In genomic region chr7:153327683-153328082, GRCh38 we compare ENCODE assay signal across 33 cellular contexts.
"Had no signal": no experiment of that assay in that cellular context is flagged by ENCODE, and none has a peak within 500 bp of the region (broad histone marks: within the 10 kb centered on the region; RNA-seq: fewer than 3 reads in every experiment).

No MANE protein-coding gene starts in this region.

- H3K27ac ChIP-seq: adrenal gland, ascending aorta, body of pancreas, brain microvascular endothelial cell, breast epithelium, cardiac muscle cell had no signal

- H3K36me3 ChIP-seq: adrenal gland, ascending aorta, brain microvascular endothelial cell, breast epithelium, cardiac muscle cell had no signal

- ATAC-seq: activated naive CD4-positive, alpha-beta T cell treated with anti-CD3 and anti-CD28 coated beads, Interleukin-2, amount 50 U/mL, for 72 hours; activated naive CD8-positive, alpha-beta T cell treated with anti-CD3 and anti-CD28 coated beads, Interleukin-2, amount 50 U/mL, for 24 hours; activated T-cell treated with anti-CD3 and anti-CD28 coated beads, Interleukin-2, amount 50 U/mL, for 4 hours; activated T-cell treated with anti-CD3 and anti-CD28 coated beads, Interleukin-2, amount 50 U/mL, for 72 hours; activated T-helper 17 cell treated with anti-CD3 and anti-CD28 coated beads, Interleukin-2, amount 50 U/mL, for 72 hours; body of pancreas had no signal

- H3K9me3 ChIP-seq: adrenal gland, ascending aorta, body of pancreas had no signal

- DNase-seq: activated effector memory CD4-positive, alpha-beta T cell treated with anti-CD3 and anti-CD28 coated beads, Interleukin-2, amount 50 U/mL, for 16 hours; activated effector memory CD4-positive, alpha-beta T cell treated with Interleukin-2 at 50 U/mL for 16 hours; activated gamma-delta T cell; activated gamma-delta T cell treated with Interleukin-2 at 50 U/mL for 16 hours; activated naive CD4-positive, alpha-beta T cell; activated naive CD4-positive, alpha-beta T cell treated with anti-CD3 and anti-CD28 coated beads for 36 hours; activated naive CD4-positive, alpha-beta T cell treated with anti-CD3 and anti-CD28 coated beads, Interleukin-2, amount 10 ng/mL, durations not matched to agents 7 days and 5 days; activated naive CD4-positive, alpha-beta T cell treated with anti-CD3 and anti-CD28 coated beads, Interleukin-2, amount 50 U/mL, for 16 hours; activated naive CD4-positive, alpha-beta T cell treated with Interleukin-2 at 50 U/mL for 16 hours; activated naive CD8-positive, alpha-beta T cell treated with anti-CD3 and anti-CD28 coated beads for 36 hours; activated naive CD8-positive, alpha-beta T cell treated with anti-CD3 and anti-CD28 coated beads, Interleukin-2, amount 10 ng/mL, durations not matched to agents 7 days and 5 days; activated naive CD8-positive, alpha-beta T cell treated with anti-CD3 and anti-CD28 coated beads, Interleukin-2, amount 50 U/mL, for 24 hours; activated T-cell treated with anti-CD3 and anti-CD28 coated beads, Interleukin-2, amount 50 U/mL, for 24 hours; activated T-cell treated with anti-CD3 and anti-CD28 coated beads, Interleukin-2, amount 50 U/mL, for 4 hours; activated T-cell treated with anti-CD3 and anti-CD28 coated beads, Interleukin-2, amount 50 U/mL, for 48 hours; activated T-cell treated with anti-CD3 and anti-CD28 coated beads, Interleukin-2, amount 50 U/mL, for 72 hours; adrenal gland; amniotic stem cell; amygdala; anterior cingulate cortex; aorta; body of pancreas; brain microvascular endothelial cell; caudate nucleus; central memory CD4-positive, alpha-beta T cell; cerebellar nuclear complex had no signal

- H3K4me1 ChIP-seq: adrenal gland, ascending aorta, body of pancreas, breast epithelium had no signal

- H3K4me3 ChIP-seq: adrenal gland, ascending aorta, body of pancreas, breast epithelium, cardiac muscle cell had no signal

- H3K27me3 ChIP-seq: adrenal gland, ascending aorta, body of pancreas, brain microvascular endothelial cell, breast epithelium, cardiac muscle cell had no signal

- FAIRE-seq: astrocyte, bronchial epithelial cell had no signal
